Comparison of ENCODE assay signal across 16 cellular contexts in the genomic region with DNA sequence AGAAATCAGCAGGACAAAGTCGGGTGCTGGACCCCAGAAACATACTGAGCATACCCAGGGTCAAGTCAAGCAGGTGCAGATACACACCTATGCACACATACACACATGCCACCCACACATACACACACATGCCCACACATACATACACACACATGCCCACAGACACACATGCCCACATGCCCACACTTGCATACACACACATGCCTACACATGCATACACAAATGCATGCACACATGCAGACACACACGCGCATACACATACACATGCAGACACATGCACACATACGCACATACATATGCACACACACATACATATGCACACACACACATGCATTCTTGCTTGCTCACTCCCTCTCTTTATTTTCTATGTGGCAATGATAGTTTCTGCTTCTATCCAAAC.
DNase-seq lines count a peak whose midpoint lies in the region; ATAC-seq, FAIRE-seq and TF ChIP-seq lines count a peak whose summit lies in the region.
"Had no signal": no experiment of that assay in that cellular context is flagged by ENCODE, and none has a peak within 500 bp of the region (broad histone marks: within the 10 kb centered on the region; RNA-seq: fewer than 3 reads in every experiment).

No MANE protein-coding gene starts in this region.

- POLR2A ChIA-PET in HepG2 (lab: Yijun Ruan, JAX): no interaction called here

- ATAC-seq in HepG2: no peak
- ATAC-seq in right lobe of liver: no peak
- ATAC-seq: HCT116 had no signal

- H3K4me1 Mint-ChIP-seq in immature natural killer cell: no peaks in the 10 kb centered on the region
- H3K4me1 Mint-ChIP-seq: B cell had no signal

- H3K9me3 Mint-ChIP-seq in immature natural killer cell: no peaks in the 10 kb centered on the region
- H3K9me3 Mint-ChIP-seq: CD4-positive, alpha-beta T cell had no signal

- H3K79me2 ChIP-seq in HepG2 (ENCODE audit: insufficient read depth, low read length): no peaks in the 10 kb centered on the region

- no peak overlapping the region for H3K9ac ChIP-seq in HepG2 (ENCODE audit: insufficient read depth, low read depth, low read length)

- no peaks in the 10 kb centered on the region for H3K4me1 ChIP-seq in HepG2 (ENCODE audit: insufficient read depth, low read length)
- no peaks in the 10 kb centered on the region for H3K4me1 ChIP-seq in right lobe of liver

- WGBS in HepG2 (ENCODE audit: low lambda C conversion rate): 36% methylated on average over 3 of the region's 4 CpGs
- WGBS in right lobe of liver (ENCODE audit: insufficient coverage, low coverage, low lambda C conversion rate, missing lambda C conversion rate): 79% methylated on average over 2 of the region's 4 CpGs

- H3K9me3 ChIP-seq in HepG2 (ENCODE audit: low read length) (no peaks in the 10 kb centered on the region), right lobe of liver (no peaks in the 10 kb centered on the region)

- no peak for TF ChIP-seq POLR2A in HepG2 (IDR thresholded peaks at IDR 0.05; ENCODE audit: insufficient read depth in 1 of 2, low read depth in 2 of 2, low read length in 2 of 2)
- TF ChIP-seq POLR2A in right lobe of liver (IDR thresholded peaks at IDR 0.05): no peak

- H3K4me3 ChIP-seq in HepG2 (replicated peaks in 1 of 3; ENCODE audit: insufficient read depth in 1 of 3, low read depth in 2 of 3, low read length in 3 of 3): no peak overlapping the region
- no peak overlapping the region for H3K4me3 ChIP-seq in right lobe of liver
- H3K4me3 ChIP-seq in bronchial epithelial cell (ENCODE audit: low read depth, low read length): no peak overlapping the region

- no peak overlapping the region for H3K4me2 ChIP-seq in HepG2 (ENCODE audit: low read depth, low read length)

- TF ChIP-seq RAD21 in HepG2 (CRISPR knock-in tag; IDR thresholded peaks at IDR 0.05): no peak

- TF ChIP-seq CTCF in HepG2 (CRISPR knock-in tag; IDR thresholded peaks at IDR 0.05): no peak
- TF ChIP-seq CTCF in right lobe of liver (IDR thresholded peaks at IDR 0.05): no peak
- TF ChIP-seq CTCF in bronchial epithelial cell (IDR thresholded peaks at IDR 0.05; ENCODE audit: insufficient read depth, low read length, severe bottlenecking): no peak

- peaks cover 0 to 7% (median 1%) of the 10 kb centered on the region in 3 donors for H3K27me3 Mint-ChIP-seq in immature natural killer cell (ENCODE audit: low read depth in 3 of 3)
- H3K27me3 Mint-ChIP-seq: B cell had no signal

- CTCF ChIA-PET in HepG2 (lab: Yijun Ruan, JAX; ENCODE audit: low intra/inter-chr PET ratio, low total read pairs): no interaction called here

- H2AFZ ChIP-seq in HepG2 (ENCODE audit: low read length): no peak overlapping the region

- DNase-seq in HepG2 (ENCODE audit: low spot score): no peak
- no peak for DNase-seq in right lobe of liver
- DNase-seq in bronchial epithelial cell (ENCODE audit: low read depth): no peak
- DNase-seq in posterior vena cava (ENCODE audit: low spot score): peak; percentile 18
- DNase-seq in DMS 273 treated with DMSO at 0.1 percent for 48 hours (lab: John Stamatoyannopoulos, UW): no peak
- no peak for DNase-seq in NCI-H524 treated with DMSO at 0.1 percent for 48 hours (lab: John Stamatoyannopoulos, UW)
- DNase-seq in immature natural killer cell: no peak
- DNase-seq: C1 segment of cervical spinal cord; Calu3; CD4-positive, alpha-beta T cell; DMS79; IMR-90 had no signal

- H4K20me1 ChIP-seq in HepG2 (ENCODE audit: insufficient read depth, low read length): no peaks in the 10 kb centered on the region

- TF ChIP-seq EP300 in HepG2 (IDR thresholded peaks at IDR 0.05; ENCODE audit: low read depth in 2 of 2, low read length in 2 of 2) (no peak), HepG2 (CRISPR knock-in tag; IDR thresholded peaks at IDR 0.05; ENCODE audit: borderline replicate concordance) (no peak)

- FAIRE-seq in HepG2 (lab: Jason Lieb, UNC) (no peak), bronchial epithelial cell (lab: Jason Lieb, UNC) (peak; percentile 85)
- FAIRE-seq: A204.1, GM12891 had no signal

- intact Hi-C loops in HepG2 (cut with micrococcal nuclease; ENCODE audit: unreplicated experiment) (no loop called here), right lobe of liver (cut with DNase I) (no loop called here), posterior vena cava (cut with DNase I) (no loop called here)

- H3K36me3 ChIP-seq in HepG2 (replicated peaks in 1 of 2; ENCODE audit: control insufficient read depth in 1 of 2, insufficient read depth in 2 of 2, low read length in 2 of 2) (no peaks in the 10 kb centered on the region), right lobe of liver (no peaks in the 10 kb centered on the region), bronchial epithelial cell (ENCODE audit: control insufficient read depth, insufficient read depth, low read length) (no peaks in the 10 kb centered on the region)

- H3K4me3 Mint-ChIP-seq in immature natural killer cell: no peak overlapping the region
- H3K4me3 Mint-ChIP-seq: B cell; CD4-positive, alpha-beta T cell had no signal

- BruUV-seq in HepG2 (replicated peaks; lab: Mats Ljungman, UMichigan): no TSS peak

- H3K27ac ChIP-seq in HepG2 (ENCODE audit: extremely low read length, insufficient read depth, low read length) (no peak overlapping the region), right lobe of liver (no peak overlapping the region)

- peaks cover 0 to 43% of the 10 kb centered on the region in 2 experiments; a peak in 2 of 5 replicates for H3K27me3 ChIP-seq in HepG2 (ENCODE audit: control insufficient read depth in 1 of 2, insufficient read depth in 2 of 2, low read length in 2 of 2)
- no peaks in the 10 kb centered on the region for H3K27me3 ChIP-seq in right lobe of liver
- no peaks in the 10 kb centered on the region for H3K27me3 ChIP-seq in bronchial epithelial cell (ENCODE audit: control insufficient read depth, insufficient read depth, low read length)

- in situ Hi-C loops in HepG2 (cut with HindIII; ENCODE audit: extremely low pct_ligation_motif_present, low pct_unique_long_range_greater_than_20kb): no loop called here

- H3K27ac Mint-ChIP-seq in immature natural killer cell: no peak overlapping the region
- H3K27ac Mint-ChIP-seq: B cell; CD4-positive, alpha-beta T cell had no signal

- H3K36me3 Mint-ChIP-seq in immature natural killer cell: no peaks in the 10 kb centered on the region

TF ChIP-seq in HepG2, 621 proteins besides CTCF, POLR2A, EP300 and RAD21:
- TF ChIP-seq, protein P1, sequence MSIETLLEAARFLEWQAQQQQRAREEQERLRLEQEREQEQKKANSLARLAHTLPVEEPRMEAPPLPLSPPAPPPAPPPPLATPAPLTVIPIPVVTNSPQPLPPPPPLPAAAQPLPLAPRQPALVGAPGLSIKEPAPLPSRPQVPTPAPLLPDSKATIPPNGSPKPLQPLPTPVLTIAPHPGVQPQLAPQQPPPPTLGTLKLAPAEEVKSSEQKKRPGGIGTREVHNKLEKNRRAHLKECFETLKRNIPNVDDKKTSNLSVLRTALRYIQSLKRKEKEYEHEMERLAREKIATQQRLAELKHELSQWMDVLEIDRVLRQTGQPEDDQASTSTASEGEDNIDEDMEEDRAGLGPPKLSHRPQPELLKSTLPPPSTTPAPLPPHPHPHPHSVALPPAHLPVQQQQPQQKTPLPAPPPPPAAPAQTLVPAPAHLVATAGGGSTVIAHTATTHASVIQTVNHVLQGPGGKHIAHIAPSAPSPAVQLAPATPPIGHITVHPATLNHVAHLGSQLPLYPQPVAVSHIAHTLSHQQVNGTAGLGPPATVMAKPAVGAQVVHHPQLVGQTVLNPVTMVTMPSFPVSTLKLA (IDR thresholded peaks at IDR 0.05): peak; percentile 92
- TF ChIP-seq ZNF749 (CRISPR knock-in tag; IDR thresholded peaks at IDR 0.05; ENCODE audit: borderline replicate concordance): no peak
